ENCODE assay signal across 12 cellular contexts in the genomic region with DNA sequence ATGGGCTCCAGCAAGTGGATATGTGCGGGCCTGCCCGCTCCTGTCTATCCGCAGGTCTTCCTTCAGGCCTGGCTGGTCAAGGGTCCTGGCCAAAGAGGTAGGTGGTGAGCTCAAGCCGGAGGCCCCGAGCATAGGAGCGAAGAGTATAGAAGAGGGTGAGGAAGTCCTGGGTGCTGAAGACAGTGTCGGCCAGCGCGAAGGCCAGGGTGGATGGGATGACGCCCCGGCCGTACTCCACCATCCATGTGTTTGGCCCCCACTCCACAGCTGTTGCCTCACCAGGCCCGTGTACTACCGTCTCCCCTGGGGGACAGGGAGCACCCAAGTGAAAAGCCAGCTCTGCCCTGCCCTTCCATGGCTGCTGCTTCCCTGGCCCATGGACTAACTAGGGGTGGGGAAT. TPM values are rescaled to one million over a fixed set of nuclear protein-coding genes. Genes with fewer than 3 reads are reported as not detected.
DNase-seq lines count a peak whose midpoint lies in the region; ATAC-seq and TF ChIP-seq lines count a peak whose summit lies in the region.
"Had no signal": no experiment of that assay in that cellular context is flagged by ENCODE, and none has a peak within 500 bp of the region (broad histone marks: within the 10 kb centered on the region; RNA-seq: fewer than 3 reads in every experiment).

No MANE protein-coding gene starts in this region.

- no peaks in the 10 kb centered on the region for H3K9me2 ChIP-seq in MM.1S (replicated peaks; ENCODE audit: insufficient read depth, low read length)

- peaks cover 7% of the 10 kb centered on the region; the same call in 1 of the 2 replicates for H3F3A ChIP-seq in MM.1S (ENCODE audit: insufficient read depth, low read length)

- no peaks in the 10 kb centered on the region for H4K20me1 ChIP-seq in MM.1S (ENCODE audit: insufficient read depth, low read length)

- H3K36me3 ChIP-seq in MM.1S (replicated peaks; ENCODE audit: insufficient read depth, low read length), result no peaks in the 10 kb centered on the region
- peaks cover 10% of the 10 kb centered on the region for H3K36me3 ChIP-seq in adipocyte (ENCODE audit: control insufficient read depth, insufficient read depth, low read length, severe bottlenecking)
- H3K36me3 ChIP-seq: vagina had no signal

- no peak overlapping the region for H2AFZ ChIP-seq in MM.1S (ENCODE audit: low read length)

- H3K4me3 ChIP-seq in MM.1S (ENCODE audit: low read length) (no peak overlapping the region), adipocyte (ENCODE audit: low read length) (peak overlapping the region; percentile 48)
- H3K4me3 ChIP-seq: body of pancreas, vagina had no signal

- peaks cover 4% of the 10 kb centered on the region for H3K4me1 ChIP-seq in MM.1S (ENCODE audit: low read length)
- H3K4me1 ChIP-seq in adipocyte (ENCODE audit: control insufficient read depth, insufficient read depth, low read length), result peaks cover 37% of the 10 kb centered on the region

- ATAC-seq in activated T-cell treated with anti-CD3 and anti-CD28 coated beads, Interleukin-2, amount 50 U/mL, for 72 hours (replicated peaks in 1 of 2), result no peak
- ATAC-seq: body of pancreas, left lobe of liver had no signal

- H3K9me3 Mint-ChIP-seq in activated T-cell treated with anti-CD3 and anti-CD28 coated beads, Interleukin-2, amount 50 U/mL, for 72 hours, result no peaks in the 10 kb centered on the region
- H3K9me3 Mint-ChIP-seq in progenitor cell of endocrine pancreas (ENCODE audit: low read depth), result no peaks in the 10 kb centered on the region

- 0 out of 2 replicates have a peak overlapping the region, but pooled peaks have one; percentile 16 for H3K4me2 ChIP-seq in MM.1S (ENCODE audit: low read depth, low read length)

- no peak overlapping the region for H3K27ac Mint-ChIP-seq in activated T-cell treated with anti-CD3 and anti-CD28 coated beads, Interleukin-2, amount 50 U/mL, for 72 hours
- peak overlapping the region; percentile 49 for H3K27ac Mint-ChIP-seq in progenitor cell of endocrine pancreas

- peaks cover 52% of the 10 kb centered on the region for H3K4me1 Mint-ChIP-seq in activated T-cell treated with anti-CD3 and anti-CD28 coated beads, Interleukin-2, amount 50 U/mL, for 72 hours (ENCODE audit: low read depth)
- H3K4me1 Mint-ChIP-seq in progenitor cell of endocrine pancreas (ENCODE audit: low read depth), result peaks cover 11% of the 10 kb centered on the region

- DNase-seq in activated T-cell treated with anti-CD3 and anti-CD28 coated beads, Interleukin-2, amount 50 U/mL, for 72 hours, result no peak
- no peak for DNase-seq in activated T-cell treated with anti-CD3 and anti-CD28 coated beads, Interleukin-2, amount 50 U/mL, for 48 hours
- DNase-seq in MM.1S (no peak), adipocyte (ENCODE audit: low read depth) (no peak), progenitor cell of endocrine pancreas (ENCODE audit: low spot score, unreplicated experiment) (no peak), NCI-H2029 (lab: John Stamatoyannopoulos, UW) (no peak), NCI-H510A treated with DMSO at 0.1 percent for 48 hours (lab: John Stamatoyannopoulos, UW) (no peak), NCI-H774 (lab: John Stamatoyannopoulos, UW) (no peak)
- DNase-seq: body of pancreas, NCI-H2029 treated with DMSO at 0.1 percent for 48 hours had no signal

- H3K79me2 ChIP-seq in MM.1S (ENCODE audit: low read length), result peaks cover 25% of the 10 kb centered on the region

- peaks cover 4% of the 10 kb centered on the region for H3K27me3 Mint-ChIP-seq in activated T-cell treated with anti-CD3 and anti-CD28 coated beads, Interleukin-2, amount 50 U/mL, for 72 hours (ENCODE audit: low read depth)
- H3K27me3 Mint-ChIP-seq in progenitor cell of endocrine pancreas, result peaks cover 10% of the 10 kb centered on the region

- H3K4me3 Mint-ChIP-seq in activated T-cell treated with anti-CD3 and anti-CD28 coated beads, Interleukin-2, amount 50 U/mL, for 72 hours, result peak overlapping the region; percentile 77 to 88
- peak overlapping the region; percentile 45 for H3K4me3 Mint-ChIP-seq in progenitor cell of endocrine pancreas (ENCODE audit: low read depth)

- H3K9ac ChIP-seq in MM.1S (ENCODE audit: low read length) (no peak overlapping the region), adipocyte (ENCODE audit: low read length) (peak overlapping the region; percentile 58)

- no peak overlapping the region for H3K27ac ChIP-seq in MM.1S (ENCODE audit: low read length)
- H3K27ac ChIP-seq: body of pancreas, vagina had no signal

- peaks cover 9% of the 10 kb centered on the region for H3K27me3 ChIP-seq in MM.1S (replicated peaks; ENCODE audit: insufficient read depth, low read length)
- H3K27me3 ChIP-seq in adipocyte (replicated peaks; ENCODE audit: control insufficient read depth, insufficient read depth, low read length), result peaks cover 2% of the 10 kb centered on the region
- H3K27me3 ChIP-seq: body of pancreas, vagina had no signal

- H3K9me3 ChIP-seq in MM.1S (replicated peaks; ENCODE audit: insufficient read depth, low read length) (no peaks in the 10 kb centered on the region), adipocyte (ENCODE audit: control insufficient read depth, low read length) (no peaks in the 10 kb centered on the region)
- H3K9me3 ChIP-seq: body of pancreas, vagina had no signal

- TF ChIP-seq CTCF in MM.1S (IDR thresholded peaks at IDR 0.05; ENCODE audit: low read length) (no peak), progenitor cell of endocrine pancreas (IDR thresholded peaks at IDR 0.05; ENCODE audit: unreplicated experiment) (no peak)

- no peaks in the 10 kb centered on the region for H3K36me3 Mint-ChIP-seq in activated T-cell treated with anti-CD3 and anti-CD28 coated beads, Interleukin-2, amount 50 U/mL, for 72 hours (ENCODE audit: insufficient read depth in 2 of 2)
- H3K36me3 Mint-ChIP-seq in progenitor cell of endocrine pancreas (ENCODE audit: insufficient read depth), result peaks cover 5% of the 10 kb centered on the region

RNA-seq across cellular contexts. Expression of a gene that starts 2.0 kb away (rescaled TPM):
- 10 to 100 TPM; 44.2 to 61.0 TPM for total RNA-seq in activated T-cell treated with anti-CD3 and anti-CD28 coated beads, Interleukin-2, amount 50 U/mL, for 72 hours
- 62.1 and 64.6 TPM in 2 replicates for total RNA-seq in progenitor cell of endocrine pancreas

RNA-seq across cellular contexts. Expression of a gene that starts 6.7 kb away (rescaled TPM):
- total RNA-seq in activated T-cell treated with anti-CD3 and anti-CD28 coated beads, Interleukin-2, amount 50 U/mL, for 72 hours, result under 1 TPM; 0.16 to 0.29 TPM
- 8.5 and 12.0 TPM in 2 replicates for total RNA-seq in progenitor cell of endocrine pancreas
- total RNA-seq: body of pancreas, vagina had no signal

RNA-seq across cellular contexts. Expression of a gene that starts 10.9 kb away (rescaled TPM):
- 10 to 100 TPM; 61.6 to 67.2 TPM for total RNA-seq in activated T-cell treated with anti-CD3 and anti-CD28 coated beads, Interleukin-2, amount 50 U/mL, for 72 hours
- 82.5 and 85.6 TPM in 2 replicates for total RNA-seq in progenitor cell of endocrine pancreas

RNA-seq across cellular contexts. Expression of a gene that starts 15.3 kb away (rescaled TPM):
- total RNA-seq in activated T-cell treated with anti-CD3 and anti-CD28 coated beads, Interleukin-2, amount 50 U/mL, for 72 hours, result 10 to 100 TPM; 75.6 to 79.2 TPM
- 101 and 102 TPM in 2 replicates for total RNA-seq in progenitor cell of endocrine pancreas

RNA-seq across cellular contexts. Expression of a gene that starts 16.4 kb away (rescaled TPM):
- 10 to 100 TPM; 55.2 to 55.8 TPM for total RNA-seq in activated T-cell treated with anti-CD3 and anti-CD28 coated beads, Interleukin-2, amount 50 U/mL, for 72 hours
- total RNA-seq in progenitor cell of endocrine pancreas, result 27.5 and 27.8 TPM in 2 replicates
